Comparison of ENCODE assay signal across 11 cellular contexts in genomic region chr4:2797188-2797544, GRCh38. TPM values are rescaled to one million over a fixed set of nuclear protein-coding genes. Genes with fewer than 3 reads are reported as not detected.
DNase-seq lines count a peak whose midpoint lies in the region; ATAC-seq, FAIRE-seq and TF ChIP-seq lines count a peak whose summit lies in the region.
"Had no signal": no experiment of that assay in that cellular context is flagged by ENCODE, and none has a peak within 500 bp of the region (broad histone marks: within the 10 kb centered on the region; RNA-seq: fewer than 3 reads in every experiment).

No MANE protein-coding gene starts in this region.

- ATAC-seq in GM19467 (IDR thresholded peaks at IDR 0.05; ENCODE audit: unreplicated experiment) (no peak), GM21528 (IDR thresholded peaks at IDR 0.05; ENCODE audit: low FRiP score, unreplicated experiment) (no peak)
- ATAC-seq: GM23338 had no signal

- no peaks in the 10 kb centered on the region for H3K36me3 Mint-ChIP-seq in T-helper 1 cell treated with Interleukin-12 subunit alpha and Interleukin-12 subunit beta and Interleukin-4 antibody, amounts not matched to agents 30 μg/mL and 1 μg/mL, for 36 hours (ENCODE audit: low read depth)

- 83% methylated on average over 4 of the region's 4 CpGs for WGBS in hepatocyte (ENCODE audit: low lambda C conversion rate, missing lambda C conversion rate)

- H3K27me3 ChIP-seq in BLaER1 treated with 17β-estradiol and CSF1 and Interleukin-3, amounts not matched to agents 10 nM and 100 nM, result peaks cover 0 to 13% (median 4%) of the 10 kb centered on the region in 11 experiments; a peak in 6 of 22 replicates
- no peaks in the 10 kb centered on the region for H3K27me3 ChIP-seq in hepatocyte

- peak overlapping the region; percentile 93 for H3K27ac Mint-ChIP-seq in T-helper 1 cell treated with Interleukin-12 subunit alpha and Interleukin-12 subunit beta and Interleukin-4 antibody, amounts not matched to agents 30 μg/mL and 1 μg/mL, for 36 hours
- H3K27ac Mint-ChIP-seq: GM23338 had no signal

- H3K4me2 ChIP-seq in BLaER1 treated with 17β-estradiol and CSF1 and Interleukin-3, amounts not matched to agents 10 nM and 100 nM, result peak overlapping the region; percentile 93 to 100 (median 99)
- H3K4me2 ChIP-seq in hepatocyte, result no peak overlapping the region
- H3K4me2 ChIP-seq: GM23338 had no signal

- peak overlapping the region; percentile 88 to 99 (median 93); a peak in 20 of 22 replicates for H3K27ac ChIP-seq in BLaER1 treated with 17β-estradiol and CSF1 and Interleukin-3, amounts not matched to agents 10 nM and 100 nM
- H3K27ac ChIP-seq in hepatocyte, result peak overlapping the region; percentile 35

- no peak for TF ChIP-seq CTCF in hepatocyte (IDR thresholded peaks at IDR 0.05; ENCODE audit: poor library complexity)

- peaks cover 33% of the 10 kb centered on the region for H3K79me2 ChIP-seq in hepatocyte

- no peak for FAIRE-seq in frontal cortex (lab: Jason Lieb, UNC)

- peak overlapping the region; percentile 83 to 96 (median 90); a peak in 16 of 22 replicates for H3K9ac ChIP-seq in BLaER1 treated with 17β-estradiol and CSF1 and Interleukin-3, amounts not matched to agents 10 nM and 100 nM

- no peaks in the 10 kb centered on the region for H3K9me3 Mint-ChIP-seq in T-helper 1 cell treated with Interleukin-12 subunit alpha and Interleukin-12 subunit beta and Interleukin-4 antibody, amounts not matched to agents 30 μg/mL and 1 μg/mL, for 36 hours
- H3K9me3 Mint-ChIP-seq: GM23338 had no signal

- no peak overlapping the region for H3K4me3 Mint-ChIP-seq in T-helper 1 cell treated with Interleukin-12 subunit alpha and Interleukin-12 subunit beta and Interleukin-4 antibody, amounts not matched to agents 30 μg/mL and 1 μg/mL, for 36 hours
- H3K4me3 Mint-ChIP-seq: GM23338 had no signal

- H3K27me3 Mint-ChIP-seq in T-helper 1 cell treated with Interleukin-12 subunit alpha and Interleukin-12 subunit beta and Interleukin-4 antibody, amounts not matched to agents 30 μg/mL and 1 μg/mL, for 36 hours (ENCODE audit: low read depth), result no peaks in the 10 kb centered on the region

- H4K20me1 ChIP-seq in BLaER1 treated with 17β-estradiol and CSF1 and Interleukin-3, amounts not matched to agents 10 nM and 100 nM, result peaks cover 0 to 58% (median 6%) of the 10 kb centered on the region in 11 experiments; a peak in 9 of 22 replicates
- H4K20me1 ChIP-seq in hepatocyte (ENCODE audit: insufficient read depth, poor library complexity, severe bottlenecking), result no peaks in the 10 kb centered on the region

- H3K9me2 ChIP-seq in hepatocyte (replicated peaks; ENCODE audit: insufficient read depth), result no peaks in the 10 kb centered on the region

- peaks cover 45% of the 10 kb centered on the region for H3K4me1 Mint-ChIP-seq in T-helper 1 cell treated with Interleukin-12 subunit alpha and Interleukin-12 subunit beta and Interleukin-4 antibody, amounts not matched to agents 30 μg/mL and 1 μg/mL, for 36 hours (ENCODE audit: low read depth)

- peak overlapping the region in 6 of 10 experiments; percentile 64 to 88 (median 81); a peak in 9 of 20 replicates for H3K4me3 ChIP-seq in BLaER1 treated with 17β-estradiol and CSF1 and Interleukin-3, amounts not matched to agents 10 nM and 100 nM
- H3K4me3 ChIP-seq in hepatocyte, result no peak overlapping the region
- H3K4me3 ChIP-seq: GM23338 had no signal

- peaks cover 73 to 98% (median 96%) of the 10 kb centered on the region in 10 experiments for H3K4me1 ChIP-seq in BLaER1 treated with 17β-estradiol and CSF1 and Interleukin-3, amounts not matched to agents 10 nM and 100 nM
- peaks cover 68% of the 10 kb centered on the region for H3K4me1 ChIP-seq in hepatocyte (ENCODE audit: insufficient read depth)

- no peaks in the 10 kb centered on the region for H3K9me3 ChIP-seq in BLaER1 treated with 17β-estradiol and CSF1 and Interleukin-3, amounts not matched to agents 10 nM and 100 nM (replicated peaks in 1 of 11)
- no peaks in the 10 kb centered on the region for H3K9me3 ChIP-seq in hepatocyte (ENCODE audit: low read depth)

- DNase-seq in hepatocyte (ENCODE audit: low spot score) (peak; percentile 2), posterior vena cava (ENCODE audit: low spot score) (peak; percentile 62), frontal cortex (ENCODE audit: low spot score in 2 of 2) (no peak), cerebellar cortex (ENCODE audit: low spot score) (no peak)
- DNase-seq: NCI-H2081 treated with DMSO at 0.1 percent for 48 hours, retina had no signal

- no peak overlapping the region for H2AFZ ChIP-seq in hepatocyte
- H2AFZ ChIP-seq: GM23338 had no signal

- peaks cover 0 to 29% (median 0%) of the 10 kb centered on the region in 11 experiments; a peak in 7 of 22 replicates for H3K36me3 ChIP-seq in BLaER1 treated with 17β-estradiol and CSF1 and Interleukin-3, amounts not matched to agents 10 nM and 100 nM
- no peaks in the 10 kb centered on the region for H3K36me3 ChIP-seq in hepatocyte (replicated peaks; ENCODE audit: insufficient read depth, low read depth)

- intact Hi-C loops in posterior vena cava (cut with DNase I), result no loop called here

RNA-seq across cellular contexts. Expression of gene SH3BP2, which starts 4.3 kb away (rescaled TPM):
- total RNA-seq in hepatocyte (15.0 and 25.7 TPM in 2 replicates), posterior vena cava (10 to 100 TPM; 47.8 to 52.4 TPM), frontal cortex (19.6 TPM)
- polyA plus RNA-seq in hepatocyte, result 24.3 and 29.6 TPM in 2 replicates

RNA-seq across cellular contexts. Expression of gene TNIP2, which starts 41.0 kb away (rescaled TPM):
- total RNA-seq in hepatocyte (38.2 and 42.7 TPM in 2 replicates), posterior vena cava (10 to 100 TPM; 25.4 to 29.2 TPM), frontal cortex (6.1 TPM)
- polyA plus RNA-seq in hepatocyte, result 43.0 and 50.8 TPM in 2 replicates

RNA-seq across cellular contexts. Expression of gene ADD1, which starts 46.5 kb away (rescaled TPM):
- total RNA-seq in hepatocyte, result 143 and 179 TPM in 2 replicates
- polyA plus RNA-seq in hepatocyte, result 174 and 208 TPM in 2 replicates
- 100 to 1,000 TPM; 297 to 327 TPM for total RNA-seq in posterior vena cava
- total RNA-seq in frontal cortex, result 178 TPM

Comparison
In these comparisons a context has a peak if more than half of its experiments do, and no peak if none do; other contexts are left out.
1. DNase-seq: peak in hepatocyte (single experiment) and posterior vena cava (single experiment); none in frontal cortex (0 of 2) and cerebellar cortex (single experiment).